ENCODE assay signal across 7 cellular contexts in the genomic region with DNA sequence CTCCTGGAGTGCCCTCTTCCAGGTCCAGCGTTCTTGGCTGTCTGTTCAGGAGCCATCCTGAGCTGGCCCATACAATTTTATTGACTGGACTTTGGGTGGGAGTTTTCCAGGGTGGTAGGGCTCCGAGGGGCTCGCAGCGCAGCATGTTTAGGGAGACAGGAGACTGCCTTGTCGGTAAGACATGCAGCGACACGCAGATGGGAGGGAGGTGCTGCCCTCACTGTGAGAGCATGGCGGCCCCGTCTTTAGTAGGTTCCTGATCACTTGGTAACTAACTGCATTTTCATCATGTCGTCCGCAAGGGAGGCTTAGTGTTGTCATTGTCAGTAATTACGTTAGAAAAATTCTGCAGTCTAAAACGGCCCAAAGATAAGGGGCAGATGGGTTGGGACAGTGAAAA.
A peak's percentile ranks its signal among the peaks of the same experiment; 100 is the strongest.
DNase-seq lines count a peak whose midpoint lies in the region; ATAC-seq and TF ChIP-seq lines count a peak whose summit lies in the region.
"Not testable (repeated sequence)": the region's sequence is repeated elsewhere in the genome, so short reads cannot be mapped to it uniquely, and the experiment has no call there.

No MANE protein-coding gene starts in this region.

- H3K79me2 ChIP-seq in GM23338 (replicated peaks; ENCODE audit: insufficient read depth), result not testable (repeated sequence)

- DNase-seq in GM23338 (ENCODE audit: low spot score); body of pancreas; fibroblast of villous mesenchyme (ENCODE audit: low read depth); heart left ventricle; left ventricle myocardium superior; psoas muscle: not testable (repeated sequence)

- WGBS in body of pancreas, 2 donors, result no CpG with 5 or more reads among the region's 13 CpGs
- no CpG with 5 or more reads among the region's 13 CpGs for WGBS in heart left ventricle, 4 donors
- no CpG with 5 or more reads among the region's 13 CpGs for WGBS in psoas muscle, 3 donors

- H3K27ac ChIP-seq in GM23338 (ENCODE audit: low read depth); body of pancreas: not testable (repeated sequence)
- H3K27ac ChIP-seq in heart left ventricle (peak overlapping the region in 2 of 12 donors; percentile 45 to 90), psoas muscle (peak overlapping the region; percentile 55), skeletal muscle tissue (ENCODE audit: low read depth, low read length) (peak overlapping the region; percentile 77)

- peaks cover 10% of the 10 kb centered on the region; the same call in 2 of the 3 replicates for H3K4me1 Mint-ChIP-seq in GM23338

- not testable (repeated sequence) for H3K27me3 ChIP-seq in GM23338 (ENCODE audit: insufficient read depth); body of pancreas; heart left ventricle; psoas muscle (ENCODE audit: insufficient read depth in 3 of 3, low read length in 2 of 3); skeletal muscle tissue (ENCODE audit: control insufficient read depth in 3 of 3, insufficient read depth in 3 of 3, low read length in 3 of 3)

- H3K27me3 Mint-ChIP-seq in GM23338 (ENCODE audit: insufficient read depth, low read depth, poor library complexity), result not testable (repeated sequence)

- H3K9ac ChIP-seq in skeletal muscle tissue (ENCODE audit: low read depth in 1 of 3, low read length in 3 of 3), result not testable (repeated sequence)

- H3K4me3 ChIP-seq in GM23338; body of pancreas; skeletal muscle tissue (ENCODE audit: low read length in 3 of 3): not testable (repeated sequence)
- H3K4me3 ChIP-seq in fibroblast of villous mesenchyme (ENCODE audit: low read depth, low read length) (peak overlapping the region; percentile 21), heart left ventricle (peak overlapping the region in 5 of 12 donors; percentile 34 to 49 (median 39)), psoas muscle (peak overlapping the region; percentile 54)

- not testable (repeated sequence) for H3K9me2 ChIP-seq in GM23338 (ENCODE audit: insufficient read depth)

- H3K4me3 Mint-ChIP-seq in GM23338, result not testable (repeated sequence)

- H3K4me1 ChIP-seq in GM23338 (ENCODE audit: insufficient read depth); body of pancreas; psoas muscle; skeletal muscle tissue (ENCODE audit: control insufficient read depth in 3 of 3, insufficient read depth in 3 of 3, low read length in 3 of 3): not testable (repeated sequence)
- peaks cover 0 to 30% (median 8%) of the 10 kb centered on the region in 12 donors for H3K4me1 ChIP-seq in heart left ventricle

- TF ChIP-seq CTCF in GM23338 (conservative IDR thresholded peaks at IDR 0.05; ENCODE audit: low read depth in 2 of 2); body of pancreas (IDR thresholded peaks at IDR 0.05); fibroblast of villous mesenchyme (IDR thresholded peaks at IDR 0.05; ENCODE audit: insufficient read depth, low read depth, low read length); heart left ventricle (IDR thresholded peaks at IDR 0.05); psoas muscle (IDR thresholded peaks at IDR 0.05): not testable (repeated sequence)

- not testable (repeated sequence) for H3K4me2 ChIP-seq in GM23338

- not testable (repeated sequence) for H3K36me3 ChIP-seq in GM23338 (ENCODE audit: insufficient read depth); body of pancreas (replicated peaks in 1 of 2; ENCODE audit: insufficient read depth in 1 of 2, low read depth in 2 of 2); heart left ventricle; psoas muscle (ENCODE audit: insufficient read depth in 1 of 2, low read depth in 1 of 2); skeletal muscle tissue (ENCODE audit: control insufficient read depth in 3 of 3, insufficient read depth in 3 of 3, low read length in 3 of 3)

- intact Hi-C loops in body of pancreas (cut with DNase I); heart left ventricle (cut with DNase I); left ventricle myocardium superior (cut with micrococcal nuclease); psoas muscle (cut with DNase I): not testable (repeated sequence)

- H3K36me3 Mint-ChIP-seq in GM23338 (ENCODE audit: low read depth), result not testable (repeated sequence)

- H3K9me3 ChIP-seq in body of pancreas; heart left ventricle; psoas muscle; skeletal muscle tissue (ENCODE audit: control insufficient read depth in 3 of 3, low read length in 3 of 3): not testable (repeated sequence)

- not testable (repeated sequence) for H3K27ac Mint-ChIP-seq in GM23338

- not testable (repeated sequence) for H3F3A ChIP-seq in GM23338 (replicated peaks; ENCODE audit: low read depth)

- not testable (repeated sequence) for H4K20me1 ChIP-seq in GM23338 (replicated peaks; ENCODE audit: insufficient read depth)

- H2AFZ ChIP-seq in GM23338, result not testable (repeated sequence)

- TF ChIP-seq POLR2A in body of pancreas (IDR thresholded peaks at IDR 0.05); heart left ventricle (IDR thresholded peaks at IDR 0.05): not testable (repeated sequence)

- H3K9me3 Mint-ChIP-seq in GM23338, result not testable (repeated sequence)

- peak; percentile 24; the same call in 1 of the 3 replicates for ATAC-seq in GM23338
- ATAC-seq in body of pancreas, result peak; percentile 8
- ATAC-seq in heart left ventricle, result peak; percentile 30 to 53 (median 44)
- peak; percentile 56 for ATAC-seq in left ventricle myocardium superior
- peak; percentile 2 to 26 (median 14) for ATAC-seq in psoas muscle
